Comparison of ENCODE assay signal across 19 cellular contexts in the genomic region with DNA sequence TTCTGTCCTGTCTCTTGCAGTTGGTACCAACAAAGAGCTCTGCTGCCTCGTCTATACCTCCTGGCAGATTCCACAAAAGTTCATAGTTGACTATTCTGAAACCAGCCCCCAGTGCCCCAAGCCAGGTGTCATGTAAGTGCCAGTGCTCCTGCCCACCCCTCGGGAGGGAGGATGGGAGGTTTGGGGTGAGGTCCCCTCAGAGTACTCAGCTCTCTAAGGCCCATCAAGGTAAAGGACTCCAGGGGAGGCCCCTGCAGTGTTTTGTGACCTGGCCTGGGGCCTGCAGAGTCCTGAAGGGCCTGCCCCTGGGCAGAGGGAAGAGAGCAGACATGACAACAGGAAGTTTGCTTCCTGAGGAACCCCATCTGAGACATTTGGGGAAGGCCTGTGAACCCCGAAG. TPM values are rescaled to one million over a fixed set of nuclear protein-coding genes. Genes with fewer than 3 reads are reported as not detected.
DNase-seq lines count a peak whose midpoint lies in the region; ATAC-seq and TF ChIP-seq lines count a peak whose summit lies in the region.
"Had no signal": no experiment of that assay in that cellular context is flagged by ENCODE, and none has a peak within 500 bp of the region (broad histone marks: within the 10 kb centered on the region; RNA-seq: fewer than 3 reads in every experiment).

No MANE protein-coding gene starts in this region.

- DNase-seq in activated CD8-positive, alpha-beta T cell treated with anti-CD3 and anti-CD28 coated beads for 36 hours = no peak
- no peak for DNase-seq in activated CD8-positive, alpha-beta T cell treated with anti-CD3 and anti-CD28 coated beads, Interleukin-2, amount 10 ng/mL, durations not matched to agents 7 days and 5 days
- no peak for DNase-seq in CD8-positive, alpha-beta memory T cell
- no peak for DNase-seq in immature natural killer cell
- peak in 1 of 2 donors; percentile 62 for DNase-seq in stimulated activated effector memory CD8-positive, alpha-beta T cell treated with anti-CD3 and anti-CD28 coated beads, Interleukin-12 subunit alpha, Interleukin-12 subunit beta, amount 100 ng/mL, for 72 hours (ENCODE audit: low spot score in 2 of 2)
- no peak for DNase-seq in activated gamma-delta T cell (lab: John Stamatoyannopoulos, UW)
- DNase-seq in chondrocyte (ENCODE audit: low spot score) = no peak
- DNase-seq: AML-193; CD4-positive, alpha-beta T cell; DMS79 treated with DMSO at 0.1 percent for 48 hours; GF-D8; GM23248 had no signal

- peaks cover 61% of the 10 kb centered on the region for H3K4me1 Mint-ChIP-seq in activated CD8-positive, alpha-beta T cell treated with anti-CD3 and anti-CD28 coated beads for 36 hours (ENCODE audit: low read depth)
- H3K4me1 Mint-ChIP-seq in activated CD8-positive, alpha-beta T cell treated with anti-CD3 and anti-CD28 coated beads, Interleukin-2, amount 10 ng/mL, durations not matched to agents 7 days and 5 days (ENCODE audit: low read depth) = peaks cover 36% of the 10 kb centered on the region
- peaks cover 55 to 75% (median 72%) of the 10 kb centered on the region in 3 donors for H3K4me1 Mint-ChIP-seq in CD8-positive, alpha-beta memory T cell
- peaks cover 94 to 99% of the 10 kb centered on the region in 2 donors for H3K4me1 Mint-ChIP-seq in immature natural killer cell
- H3K4me1 Mint-ChIP-seq in stimulated activated effector memory CD8-positive, alpha-beta T cell treated with anti-CD3 and anti-CD28 coated beads, Interleukin-12 subunit alpha, Interleukin-12 subunit beta, amount 100 ng/mL, for 72 hours = peaks cover 83% of the 10 kb centered on the region
- H3K4me1 Mint-ChIP-seq in chondrocyte (ENCODE audit: low read depth) = no peaks in the 10 kb centered on the region

- peaks cover 46% of the 10 kb centered on the region for H3K4me1 ChIP-seq in CD8-positive, alpha-beta memory T cell (ENCODE audit: insufficient read depth, low read length)
- H3K4me1 ChIP-seq: A549, HAP-1 had no signal

- no peaks in the 10 kb centered on the region for H3K36me3 Mint-ChIP-seq in activated CD8-positive, alpha-beta T cell treated with anti-CD3 and anti-CD28 coated beads for 36 hours (ENCODE audit: low read depth)
- no peaks in the 10 kb centered on the region for H3K36me3 Mint-ChIP-seq in activated CD8-positive, alpha-beta T cell treated with anti-CD3 and anti-CD28 coated beads, Interleukin-2, amount 10 ng/mL, durations not matched to agents 7 days and 5 days (ENCODE audit: low read depth)
- H3K36me3 Mint-ChIP-seq in CD8-positive, alpha-beta memory T cell = no peaks in the 10 kb centered on the region
- H3K36me3 Mint-ChIP-seq in immature natural killer cell (peaks cover 0 to 5% (median 5%) of the 10 kb centered on the region in 3 donors), chondrocyte (ENCODE audit: low read depth) (no peaks in the 10 kb centered on the region)
- H3K36me3 Mint-ChIP-seq in stimulated activated effector memory CD8-positive, alpha-beta T cell treated with anti-CD3 and anti-CD28 coated beads, Interleukin-12 subunit alpha, Interleukin-12 subunit beta, amount 100 ng/mL, for 72 hours = peaks cover 48% of the 10 kb centered on the region

- no peak overlapping the region for H3K27ac ChIP-seq in CD8-positive, alpha-beta memory T cell (ENCODE audit: low read depth, low read length)
- H3K27ac ChIP-seq: 22Rv1, A549, C4-2B, GM23248 had no signal

- no peak for TF ChIP-seq CTCF in activated CD8-positive, alpha-beta T cell treated with anti-CD3 and anti-CD28 coated beads for 36 hours (IDR thresholded peaks at IDR 0.05)
- TF ChIP-seq CTCF in chondrocyte (IDR thresholded peaks at IDR 0.05) = no peak

- H3K36me3 ChIP-seq in CD8-positive, alpha-beta memory T cell (ENCODE audit: insufficient read depth, low read length) = no peaks in the 10 kb centered on the region
- H3K36me3 ChIP-seq: HAP-1 had no signal

- ATAC-seq in activated CD8-positive, alpha-beta T cell treated with anti-CD3 and anti-CD28 coated beads for 36 hours = no peak
- ATAC-seq in activated CD8-positive, alpha-beta T cell treated with anti-CD3 and anti-CD28 coated beads, Interleukin-2, amount 10 ng/mL, durations not matched to agents 7 days and 5 days = no peak
- ATAC-seq in stimulated activated effector memory CD8-positive, alpha-beta T cell treated with anti-CD3 and anti-CD28 coated beads, Interleukin-12 subunit alpha, Interleukin-12 subunit beta, amount 100 ng/mL, for 72 hours = no peak
- ATAC-seq: A549 had no signal

- intact Hi-C loops in activated CD8-positive, alpha-beta T cell treated with anti-CD3 and anti-CD28 coated beads for 36 hours (cut with micrococcal nuclease) = loop anchor here (5.0 kb wide), 1 partner anchor 98 kb away; no protein-coding TSS in a partner anchor

- H3K9me3 ChIP-seq in CD8-positive, alpha-beta memory T cell (ENCODE audit: low read length) = no peaks in the 10 kb centered on the region
- H3K9me3 ChIP-seq: A549, HAP-1 had no signal

- H3K9me3 Mint-ChIP-seq in activated CD8-positive, alpha-beta T cell treated with anti-CD3 and anti-CD28 coated beads for 36 hours = no peaks in the 10 kb centered on the region
- H3K9me3 Mint-ChIP-seq in activated CD8-positive, alpha-beta T cell treated with anti-CD3 and anti-CD28 coated beads, Interleukin-2, amount 10 ng/mL, durations not matched to agents 7 days and 5 days (ENCODE audit: insufficient read depth) = no peaks in the 10 kb centered on the region
- no peaks in the 10 kb centered on the region for H3K9me3 Mint-ChIP-seq in CD8-positive, alpha-beta memory T cell
- no peaks in the 10 kb centered on the region for H3K9me3 Mint-ChIP-seq in immature natural killer cell
- H3K9me3 Mint-ChIP-seq in stimulated activated effector memory CD8-positive, alpha-beta T cell treated with anti-CD3 and anti-CD28 coated beads, Interleukin-12 subunit alpha, Interleukin-12 subunit beta, amount 100 ng/mL, for 72 hours = no peaks in the 10 kb centered on the region
- H3K9me3 Mint-ChIP-seq in chondrocyte (ENCODE audit: low read depth) = peaks cover 3% of the 10 kb centered on the region
- H3K9me3 Mint-ChIP-seq: CD4-positive, alpha-beta T cell had no signal

- H3K27me3 Mint-ChIP-seq in activated CD8-positive, alpha-beta T cell treated with anti-CD3 and anti-CD28 coated beads for 36 hours = peaks cover 4% of the 10 kb centered on the region
- H3K27me3 Mint-ChIP-seq in activated CD8-positive, alpha-beta T cell treated with anti-CD3 and anti-CD28 coated beads, Interleukin-2, amount 10 ng/mL, durations not matched to agents 7 days and 5 days (ENCODE audit: low read depth) = peaks cover 7% of the 10 kb centered on the region
- no peaks in the 10 kb centered on the region for H3K27me3 Mint-ChIP-seq in CD8-positive, alpha-beta memory T cell
- peaks cover 12 to 14% (median 14%) of the 10 kb centered on the region in 3 donors for H3K27me3 Mint-ChIP-seq in immature natural killer cell (ENCODE audit: low read depth in 3 of 3)
- peaks cover 16% of the 10 kb centered on the region for H3K27me3 Mint-ChIP-seq in chondrocyte (ENCODE audit: low read depth)
- H3K27me3 Mint-ChIP-seq: CD4-positive, alpha-beta T cell had no signal

- CTCF ChIA-PET in activated CD8-positive, alpha-beta T cell treated with anti-CD3 and anti-CD28 coated beads for 36 hours (lab: Charles Lee) = interaction anchor here (1.0 to 10.2 kb wide), 6 partner anchors 19 to 93 kb away, joined by 3 to 85 read pairs (median 6); no protein-coding TSS in a partner anchor
- CTCF ChIA-PET in activated CD8-positive, alpha-beta T cell treated with anti-CD3 and anti-CD28 coated beads, Interleukin-2, amount 10 ng/mL, durations not matched to agents 7 days and 5 days (lab: Charles Lee) = interaction anchor here (0.7 to 11.3 kb wide), 8 partner anchors 11 to 222 kb away, joined by 3 to 105 read pairs (median 18); partner anchors contain the start of gene CCL16
- CTCF ChIA-PET in CD8-positive, alpha-beta memory T cell (lab: Charles Lee) = interaction anchor here (1.9 to 4.1 kb wide), 3 partner anchors 79 to 123 kb away, joined by 6 to 25 read pairs (median 16); no protein-coding TSS in a partner anchor

- H3K4me3 ChIP-seq in CD8-positive, alpha-beta memory T cell (ENCODE audit: low read length) = no peak overlapping the region
- H3K4me3 ChIP-seq: A549, GM23248, HAP-1 had no signal

- no peaks in the 10 kb centered on the region for H3K27me3 ChIP-seq in CD8-positive, alpha-beta memory T cell (ENCODE audit: insufficient read depth, low read length, poor library complexity, severe bottlenecking)

- POLR2A ChIA-PET in activated CD8-positive, alpha-beta T cell treated with anti-CD3 and anti-CD28 coated beads for 36 hours (lab: Charles Lee) = interaction anchor here (1.0 to 4.6 kb wide), 4 partner anchors 16 to 172 kb away, joined by 3 to 21 read pairs (median 6); partner anchors contain the start of gene CCL3
- POLR2A ChIA-PET in activated CD8-positive, alpha-beta T cell treated with anti-CD3 and anti-CD28 coated beads, Interleukin-2, amount 10 ng/mL, durations not matched to agents 7 days and 5 days (lab: Charles Lee) = no interaction called here
- POLR2A ChIA-PET in CD8-positive, alpha-beta memory T cell (lab: Charles Lee) = no interaction called here

- no peak overlapping the region for H3K4me3 Mint-ChIP-seq in activated CD8-positive, alpha-beta T cell treated with anti-CD3 and anti-CD28 coated beads for 36 hours
- no peak overlapping the region for H3K4me3 Mint-ChIP-seq in activated CD8-positive, alpha-beta T cell treated with anti-CD3 and anti-CD28 coated beads, Interleukin-2, amount 10 ng/mL, durations not matched to agents 7 days and 5 days
- H3K4me3 Mint-ChIP-seq in CD8-positive, alpha-beta memory T cell = no peak overlapping the region
- H3K4me3 Mint-ChIP-seq in immature natural killer cell = peak overlapping the region; percentile 28 to 91 (median 58)
- H3K4me3 Mint-ChIP-seq in stimulated activated effector memory CD8-positive, alpha-beta T cell treated with anti-CD3 and anti-CD28 coated beads, Interleukin-12 subunit alpha, Interleukin-12 subunit beta, amount 100 ng/mL, for 72 hours = peak overlapping the region; percentile 62
- H3K4me3 Mint-ChIP-seq in chondrocyte (ENCODE audit: unreplicated experiment) = no peak overlapping the region
- H3K4me3 Mint-ChIP-seq: CD4-positive, alpha-beta T cell had no signal

- peak overlapping the region; percentile 39 for H3K27ac Mint-ChIP-seq in activated CD8-positive, alpha-beta T cell treated with anti-CD3 and anti-CD28 coated beads for 36 hours
- H3K27ac Mint-ChIP-seq in activated CD8-positive, alpha-beta T cell treated with anti-CD3 and anti-CD28 coated beads, Interleukin-2, amount 10 ng/mL, durations not matched to agents 7 days and 5 days = no peak overlapping the region
- H3K27ac Mint-ChIP-seq in CD8-positive, alpha-beta memory T cell = peak overlapping the region in 7 of 8 donors; percentile 2 to 79 (median 43)
- H3K27ac Mint-ChIP-seq in immature natural killer cell (peak overlapping the region; percentile 94 to 100 (median 98)), chondrocyte (ENCODE audit: unreplicated experiment) (no peak overlapping the region)
- peak overlapping the region; percentile 96 for H3K27ac Mint-ChIP-seq in stimulated activated effector memory CD8-positive, alpha-beta T cell treated with anti-CD3 and anti-CD28 coated beads, Interleukin-12 subunit alpha, Interleukin-12 subunit beta, amount 100 ng/mL, for 72 hours
- H3K27ac Mint-ChIP-seq: CD4-positive, alpha-beta T cell had no signal

RNA-seq across cellular contexts. Expression of gene CCL18, which starts 6.4 kb away (rescaled TPM):
- total RNA-seq in activated CD8-positive, alpha-beta T cell treated with anti-CD3 and anti-CD28 coated beads for 36 hours = not detected
- not detected for total RNA-seq in activated CD8-positive, alpha-beta T cell treated with anti-CD3 and anti-CD28 coated beads, Interleukin-2, amount 10 ng/mL, durations not matched to agents 7 days and 5 days
- not detected for total RNA-seq in CD8-positive, alpha-beta memory T cell
- polyA plus RNA-seq in CD8-positive, alpha-beta memory T cell = not detected
- under 1 TPM in 1 of 3 donors, not detected in 2; 0.24 TPM for polyA plus RNA-seq in immature natural killer cell
- not detected in 3 replicates for total RNA-seq in chondrocyte
- total RNA-seq: CD4-positive, alpha-beta T cell; GM23248; H4; HT-29 had no signal
- polyA plus RNA-seq: A549, BJ, GM23248 had no signal

RNA-seq across cellular contexts. Expression of gene CCL3, which starts 19.5 kb away (rescaled TPM):
- 100 to 1,000 TPM; 230 to 253 TPM for total RNA-seq in activated CD8-positive, alpha-beta T cell treated with anti-CD3 and anti-CD28 coated beads for 36 hours
- 1 to 10 TPM; 4.2 to 5.1 TPM for total RNA-seq in activated CD8-positive, alpha-beta T cell treated with anti-CD3 and anti-CD28 coated beads, Interleukin-2, amount 10 ng/mL, durations not matched to agents 7 days and 5 days
- total RNA-seq in CD8-positive, alpha-beta memory T cell = 1,000 to 10,000 TPM; 1,154 to 1,264 TPM
- polyA plus RNA-seq in CD8-positive, alpha-beta memory T cell = 2.3 TPM
- polyA plus RNA-seq in immature natural killer cell = 100 to 1,000 TPM; 120 to 149 (median 128) TPM
- total RNA-seq in chondrocyte = not detected in 3 replicates
- total RNA-seq: GM23248, H4, HT-29 had no signal
- polyA plus RNA-seq: A549, BJ, GM23248 had no signal

RNA-seq across cellular contexts. Expression of gene CCL4, which starts 33.2 kb away (rescaled TPM):
- 100 to 1,000 TPM; 287 to 290 TPM for total RNA-seq in activated CD8-positive, alpha-beta T cell treated with anti-CD3 and anti-CD28 coated beads for 36 hours
- total RNA-seq in activated CD8-positive, alpha-beta T cell treated with anti-CD3 and anti-CD28 coated beads, Interleukin-2, amount 10 ng/mL, durations not matched to agents 7 days and 5 days = 1 to 10 TPM; 6.5 to 6.7 TPM
- 1,000 to 10,000 TPM; 1,703 to 1,794 TPM for total RNA-seq in CD8-positive, alpha-beta memory T cell
- polyA plus RNA-seq in CD8-positive, alpha-beta memory T cell = 161 TPM
- 1,000 to 10,000 TPM in 1 of 3 donors, 100 to 1,000 TPM in 2; 748 to 1,008 (median 970) TPM for polyA plus RNA-seq in immature natural killer cell
- not detected in 3 replicates for total RNA-seq in chondrocyte
- total RNA-seq: GM23248, H4, HT-29 had no signal
- polyA plus RNA-seq: A549, BJ, GM23248 had no signal

RNA-seq across cellular contexts. Expression of gene CCL23, which starts 52.7 kb away (rescaled TPM):
- not detected for total RNA-seq in activated CD8-positive, alpha-beta T cell treated with anti-CD3 and anti-CD28 coated beads for 36 hours
- total RNA-seq in activated CD8-positive, alpha-beta T cell treated with anti-CD3 and anti-CD28 coated beads, Interleukin-2, amount 10 ng/mL, durations not matched to agents 7 days and 5 days = not detected
- total RNA-seq in CD8-positive, alpha-beta memory T cell = under 1 TPM in 1 of 2 experiments, not detected in 1; 0.37 TPM
- polyA plus RNA-seq in CD8-positive, alpha-beta memory T cell = not detected
- 1 to 10 TPM in 2 of 3 donors, under 1 TPM in 1; 0.60 to 2.6 (median 2.1) TPM for polyA plus RNA-seq in immature natural killer cell
- not detected in 3 replicates for total RNA-seq in chondrocyte
- total RNA-seq: CD4-positive, alpha-beta T cell; GM23248; H4; HT-29 had no signal
- polyA plus RNA-seq: A549, BJ, GM23248 had no signal

Comparison
In these comparisons a context has a peak if more than half of its experiments do, and no peak if none do; other contexts are left out.
1. H3K27ac Mint-ChIP-seq: peak in activated CD8-positive, alpha-beta T cell treated with anti-CD3 and anti-CD28 coated beads for 36 hours (single experiment), CD8-positive, alpha-beta memory T cell (7 of 8), immature natural killer cell (6 of 6) and stimulated activated effector memory CD8-positive, alpha-beta T cell treated with anti-CD3 and anti-CD28 coated beads, Interleukin-12 subunit alpha, Interleukin-12 subunit beta, amount 100 ng/mL, for 72 hours (single experiment); none in activated CD8-positive, alpha-beta T cell treated with anti-CD3 and anti-CD28 coated beads, Interleukin-2, amount 10 ng/mL, durations not matched to agents 7 days and 5 days (single experiment) and chondrocyte (single experiment).
2. RNA of gene CCL3, which starts 19.5 kb away (total RNA-seq): 1,154 to 1,264 TPM in CD8-positive, alpha-beta memory T cell and 230 to 253 TPM in activated CD8-positive, alpha-beta T cell treated with anti-CD3 and anti-CD28 coated beads for 36 hours; 4.2 to 5.1 TPM in activated CD8-positive, alpha-beta T cell treated with anti-CD3 and anti-CD28 coated beads, Interleukin-2, amount 10 ng/mL, durations not matched to agents 7 days and 5 days and not detected in chondrocyte; every median in the first group is over 10 times any median in the second.
3. RNA of gene CCL4, which starts 33.2 kb away (total RNA-seq): 1,703 to 1,794 TPM in CD8-positive, alpha-beta memory T cell and 287 to 290 TPM in activated CD8-positive, alpha-beta T cell treated with anti-CD3 and anti-CD28 coated beads for 36 hours; 6.5 to 6.7 TPM in activated CD8-positive, alpha-beta T cell treated with anti-CD3 and anti-CD28 coated beads, Interleukin-2, amount 10 ng/mL, durations not matched to agents 7 days and 5 days and not detected in chondrocyte; every median in the first group is over 10 times any median in the second.
4. H3K4me3 Mint-ChIP-seq: peak in immature natural killer cell (5 of 5) and stimulated activated effector memory CD8-positive, alpha-beta T cell treated with anti-CD3 and anti-CD28 coated beads, Interleukin-12 subunit alpha, Interleukin-12 subunit beta, amount 100 ng/mL, for 72 hours (single experiment); none in activated CD8-positive, alpha-beta T cell treated with anti-CD3 and anti-CD28 coated beads for 36 hours (single experiment), activated CD8-positive, alpha-beta T cell treated with anti-CD3 and anti-CD28 coated beads, Interleukin-2, amount 10 ng/mL, durations not matched to agents 7 days and 5 days (single experiment), CD8-positive, alpha-beta memory T cell (0 of 7) and chondrocyte (single experiment).